ENCODE assay signal across 1 cellular context in genomic region chr17:42632949-42633444, GRCh38.
TF ChIP-seq lines count a peak whose summit lies in the region.

No MANE protein-coding gene starts in this region.

TF ChIP-seq in K562, 482 proteins besides CTCF, POLR2A, EP300 and RAD21 (continued from another document and continues in another):
- TF ChIP-seq, protein P1, sequence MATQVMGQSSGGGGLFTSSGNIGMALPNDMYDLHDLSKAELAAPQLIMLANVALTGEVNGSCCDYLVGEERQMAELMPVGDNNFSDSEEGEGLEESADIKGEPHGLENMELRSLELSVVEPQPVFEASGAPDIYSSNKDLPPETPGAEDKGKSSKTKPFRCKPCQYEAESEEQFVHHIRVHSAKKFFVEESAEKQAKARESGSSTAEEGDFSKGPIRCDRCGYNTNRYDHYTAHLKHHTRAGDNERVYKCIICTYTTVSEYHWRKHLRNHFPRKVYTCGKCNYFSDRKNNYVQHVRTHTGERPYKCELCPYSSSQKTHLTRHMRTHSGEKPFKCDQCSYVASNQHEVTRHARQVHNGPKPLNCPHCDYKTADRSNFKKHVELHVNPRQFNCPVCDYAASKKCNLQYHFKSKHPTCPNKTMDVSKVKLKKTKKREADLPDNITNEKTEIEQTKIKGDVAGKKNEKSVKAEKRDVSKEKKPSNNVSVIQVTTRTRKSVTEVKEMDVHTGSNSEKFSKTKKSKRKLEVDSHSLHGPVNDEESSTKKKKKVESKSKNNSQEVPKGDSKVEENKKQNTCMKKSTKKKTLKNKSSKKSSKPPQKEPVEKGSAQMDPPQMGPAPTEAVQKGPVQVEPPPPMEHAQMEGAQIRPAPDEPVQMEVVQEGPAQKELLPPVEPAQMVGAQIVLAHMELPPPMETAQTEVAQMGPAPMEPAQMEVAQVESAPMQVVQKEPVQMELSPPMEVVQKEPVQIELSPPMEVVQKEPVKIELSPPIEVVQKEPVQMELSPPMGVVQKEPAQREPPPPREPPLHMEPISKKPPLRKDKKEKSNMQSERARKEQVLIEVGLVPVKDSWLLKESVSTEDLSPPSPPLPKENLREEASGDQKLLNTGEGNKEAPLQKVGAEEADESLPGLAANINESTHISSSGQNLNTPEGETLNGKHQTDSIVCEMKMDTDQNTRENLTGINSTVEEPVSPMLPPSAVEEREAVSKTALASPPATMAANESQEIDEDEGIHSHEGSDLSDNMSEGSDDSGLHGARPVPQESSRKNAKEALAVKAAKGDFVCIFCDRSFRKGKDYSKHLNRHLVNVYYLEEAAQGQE (CRISPR knock-in tag; IDR thresholded peaks at IDR 0.05; ENCODE audit: low read depth), result no peak
- TF ChIP-seq SMARCC2 (IDR thresholded peaks at IDR 0.05; ENCODE audit: low read depth), result no peak
- TF ChIP-seq RCOR1 (IDR thresholded peaks at IDR 0.05; ENCODE audit: borderline replicate concordance in 1 of 2, low read depth in 2 of 2, low read length in 2 of 2), result peak; percentile 85 to 98; a peak in 3 of 4 replicates
- peak; percentile 70; the same call in 1 of the 2 replicates for TF ChIP-seq ZNF766 (CRISPR knock-in tag; conservative IDR thresholded peaks at IDR 0.05)
- TF ChIP-seq, protein P2, sequence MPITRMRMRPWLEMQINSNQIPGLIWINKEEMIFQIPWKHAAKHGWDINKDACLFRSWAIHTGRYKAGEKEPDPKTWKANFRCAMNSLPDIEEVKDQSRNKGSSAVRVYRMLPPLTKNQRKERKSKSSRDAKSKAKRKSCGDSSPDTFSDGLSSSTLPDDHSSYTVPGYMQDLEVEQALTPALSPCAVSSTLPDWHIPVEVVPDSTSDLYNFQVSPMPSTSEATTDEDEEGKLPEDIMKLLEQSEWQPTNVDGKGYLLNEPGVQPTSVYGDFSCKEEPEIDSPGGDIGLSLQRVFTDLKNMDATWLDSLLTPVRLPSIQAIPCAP (CRISPR knock-in tag; IDR thresholded peaks at IDR 0.05; ENCODE audit: borderline replicate concordance), result no peak
- no peak for TF ChIP-seq PATZ1 (CRISPR knock-in tag; IDR thresholded peaks at IDR 0.05; ENCODE audit: borderline replicate concordance)
- TF ChIP-seq MCM2 (IDR thresholded peaks at IDR 0.05; ENCODE audit: low read depth), result no peak
- no peak for TF ChIP-seq RBM34 (IDR thresholded peaks at IDR 0.05; ENCODE audit: borderline replicate concordance, insufficient read depth, low read length)
- TF ChIP-seq, protein P3, sequence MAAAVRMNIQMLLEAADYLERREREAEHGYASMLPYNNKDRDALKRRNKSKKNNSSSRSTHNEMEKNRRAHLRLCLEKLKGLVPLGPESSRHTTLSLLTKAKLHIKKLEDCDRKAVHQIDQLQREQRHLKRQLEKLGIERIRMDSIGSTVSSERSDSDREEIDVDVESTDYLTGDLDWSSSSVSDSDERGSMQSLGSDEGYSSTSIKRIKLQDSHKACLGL (CRISPR knock-in tag; IDR thresholded peaks at IDR 0.05; ENCODE audit: borderline replicate concordance, poor library complexity, severe bottlenecking), result no peak
- no peak for TF ChIP-seq ETV6 (IDR thresholded peaks at IDR 0.05; ENCODE audit: borderline replicate concordance in 1 of 2, low read depth in 2 of 2, low read length in 1 of 2)
- TF ChIP-seq ETV6 (CRISPR knock-in tag; IDR thresholded peaks at IDR 0.05; ENCODE audit: borderline replicate concordance), result no peak
- TF ChIP-seq E2F1 (CRISPR knock-in tag; IDR thresholded peaks at IDR 0.05), result no peak
- peak; percentile 31; the same call in 1 of the 2 replicates for TF ChIP-seq RAD51 (IDR thresholded peaks at IDR 0.05; ENCODE audit: borderline replicate concordance, low read depth)
- TF ChIP-seq, protein P4, sequence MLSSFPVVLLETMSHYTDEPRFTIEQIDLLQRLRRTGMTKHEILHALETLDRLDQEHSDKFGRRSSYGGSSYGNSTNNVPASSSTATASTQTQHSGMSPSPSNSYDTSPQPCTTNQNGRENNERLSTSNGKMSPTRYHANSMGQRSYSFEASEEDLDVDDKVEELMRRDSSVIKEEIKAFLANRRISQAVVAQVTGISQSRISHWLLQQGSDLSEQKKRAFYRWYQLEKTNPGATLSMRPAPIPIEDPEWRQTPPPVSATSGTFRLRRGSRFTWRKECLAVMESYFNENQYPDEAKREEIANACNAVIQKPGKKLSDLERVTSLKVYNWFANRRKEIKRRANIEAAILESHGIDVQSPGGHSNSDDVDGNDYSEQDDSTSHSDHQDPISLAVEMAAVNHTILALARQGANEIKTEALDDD (IDR thresholded peaks at IDR 0.05), result peak; percentile 97
- TF ChIP-seq NEUROD1 (IDR thresholded peaks at IDR 0.05; ENCODE audit: borderline replicate concordance, low read depth, low read length, partially characterized antibody), result peak; percentile 50
- TF ChIP-seq ZNF165 (CRISPR knock-in tag; IDR thresholded peaks at IDR 0.05; ENCODE audit: borderline replicate concordance), result no peak
- 0 out of 2 replicates have a peak, but pooled peaks have one; percentile 56 for TF ChIP-seq MEF2A (IDR thresholded peaks at IDR 0.05; ENCODE audit: control insufficient read depth, low read depth, low read length)
- TF ChIP-seq MAZ (CRISPR knock-in tag; conservative IDR thresholded peaks at IDR 0.05 in 1 of 2, IDR thresholded peaks at IDR 0.05 in 1 of 2), result no peak
- no peak for TF ChIP-seq FIP1L1 (IDR thresholded peaks at IDR 0.05; ENCODE audit: low read depth, low read length, poor library complexity, severe bottlenecking)
- TF ChIP-seq CBX5 (IDR thresholded peaks at IDR 0.05; ENCODE audit: borderline replicate concordance, low read depth), result no peak
- no peak for TF ChIP-seq ZNF79 (CRISPR knock-in tag; IDR thresholded peaks at IDR 0.05; ENCODE audit: low read depth)
- no peak for TF ChIP-seq SNIP1 (IDR thresholded peaks at IDR 0.05; ENCODE audit: low read depth)
- TF ChIP-seq HDAC6 (IDR thresholded peaks at IDR 0.05; ENCODE audit: low read depth, low read length), result no peak
- no peak for TF ChIP-seq PCBP1 (IDR thresholded peaks at IDR 0.05; ENCODE audit: low read depth, low read length, poor library complexity, severe bottlenecking)
- peak; percentile 96 for TF ChIP-seq HDAC2 (IDR thresholded peaks at IDR 0.05)
- TF ChIP-seq ZNF639 (CRISPR knock-in tag; conservative IDR thresholded peaks at IDR 0.05 in 1 of 2, IDR thresholded peaks at IDR 0.05 in 1 of 2), result no peak
- peak; percentile 83; the same call in 1 of the 2 replicates for TF ChIP-seq LEF1 (IDR thresholded peaks at IDR 0.05)
- TF ChIP-seq NONO (IDR thresholded peaks at IDR 0.05; ENCODE audit: low read depth in 2 of 2, low read length in 1 of 2), result no peak
- TF ChIP-seq CTBP1 (IDR thresholded peaks at IDR 0.05; ENCODE audit: borderline replicate concordance), result peak; percentile 72; the same call in 1 of the 2 replicates
- no peak for TF ChIP-seq ZNF354B (CRISPR knock-in tag; IDR thresholded peaks at IDR 0.05)
- TF ChIP-seq ZNF75A (CRISPR knock-in tag; IDR thresholded peaks at IDR 0.05), result no peak
- TF ChIP-seq NCOA1 (IDR thresholded peaks at IDR 0.05; ENCODE audit: low read depth), result peak; percentile 63; the same call in 1 of the 2 replicates
- TF ChIP-seq CHD1 (IDR thresholded peaks at IDR 0.05; ENCODE audit: low read length), result no peak
- no peak for TF ChIP-seq ESRRB (CRISPR knock-in tag; IDR thresholded peaks at IDR 0.05; ENCODE audit: borderline replicate concordance)
- TF ChIP-seq ZNF133 (CRISPR knock-in tag; IDR thresholded peaks at IDR 0.05), result no peak
- peak; percentile 39; the same call in 1 of the 2 replicates for TF ChIP-seq EGR1 (conservative IDR thresholded peaks at IDR 0.05)
- TF ChIP-seq, protein P5, sequence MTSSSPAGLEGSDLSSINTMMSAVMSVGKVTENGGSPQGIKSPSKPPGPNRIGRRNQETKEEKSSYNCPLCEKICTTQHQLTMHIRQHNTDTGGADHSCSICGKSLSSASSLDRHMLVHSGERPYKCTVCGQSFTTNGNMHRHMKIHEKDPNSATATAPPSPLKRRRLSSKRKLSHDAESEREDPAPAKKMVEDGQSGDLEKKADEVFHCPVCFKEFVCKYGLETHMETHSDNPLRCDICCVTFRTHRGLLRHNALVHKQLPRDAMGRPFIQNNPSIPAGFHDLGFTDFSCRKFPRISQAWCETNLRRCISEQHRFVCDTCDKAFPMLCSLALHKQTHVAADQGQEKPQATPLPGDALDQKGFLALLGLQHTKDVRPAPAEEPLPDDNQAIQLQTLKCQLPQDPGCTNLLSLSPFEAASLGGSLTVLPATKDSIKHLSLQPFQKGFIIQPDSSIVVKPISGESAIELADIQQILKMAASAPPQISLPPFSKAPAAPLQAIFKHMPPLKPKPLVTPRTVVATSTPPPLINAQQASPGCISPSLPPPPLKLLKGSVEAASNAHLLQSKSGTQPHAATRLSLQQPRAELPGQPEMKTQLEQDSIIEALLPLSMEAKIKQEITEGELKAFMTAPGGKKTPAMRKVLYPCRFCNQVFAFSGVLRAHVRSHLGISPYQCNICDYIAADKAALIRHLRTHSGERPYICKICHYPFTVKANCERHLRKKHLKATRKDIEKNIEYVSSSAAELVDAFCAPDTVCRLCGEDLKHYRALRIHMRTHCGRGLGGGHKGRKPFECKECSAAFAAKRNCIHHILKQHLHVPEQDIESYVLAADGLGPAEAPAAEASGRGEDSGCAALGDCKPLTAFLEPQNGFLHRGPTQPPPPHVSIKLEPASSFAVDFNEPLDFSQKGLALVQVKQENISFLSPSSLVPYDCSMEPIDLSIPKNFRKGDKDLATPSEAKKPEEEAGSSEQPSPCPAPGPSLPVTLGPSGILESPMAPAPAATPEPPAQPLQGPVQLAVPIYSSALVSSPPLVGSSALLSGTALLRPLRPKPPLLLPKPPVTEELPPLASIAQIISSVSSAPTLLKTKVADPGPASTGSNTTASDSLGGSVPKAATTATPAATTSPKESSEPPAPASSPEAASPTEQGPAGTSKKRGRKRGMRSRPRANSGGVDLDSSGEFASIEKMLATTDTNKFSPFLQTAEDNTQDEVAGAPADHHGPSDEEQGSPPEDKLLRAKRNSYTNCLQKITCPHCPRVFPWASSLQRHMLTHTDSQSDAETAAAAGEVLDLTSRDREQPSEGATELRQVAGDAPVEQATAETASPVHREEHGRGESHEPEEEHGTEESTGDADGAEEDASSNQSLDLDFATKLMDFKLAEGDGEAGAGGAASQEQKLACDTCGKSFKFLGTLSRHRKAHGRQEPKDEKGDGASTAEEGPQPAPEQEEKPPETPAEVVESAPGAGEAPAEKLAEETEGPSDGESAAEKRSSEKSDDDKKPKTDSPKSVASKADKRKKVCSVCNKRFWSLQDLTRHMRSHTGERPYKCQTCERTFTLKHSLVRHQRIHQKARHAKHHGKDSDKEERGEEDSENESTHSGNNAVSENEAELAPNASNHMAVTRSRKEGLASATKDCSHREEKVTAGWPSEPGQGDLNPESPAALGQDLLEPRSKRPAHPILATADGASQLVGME (CRISPR knock-in tag; IDR thresholded peaks at IDR 0.05), result no peak
- TF ChIP-seq ZNF584 (CRISPR knock-in tag; IDR thresholded peaks at IDR 0.05; ENCODE audit: low read depth), result no peak
- TF ChIP-seq ZNF24 (IDR thresholded peaks at IDR 0.05), result no peak
- no peak for TF ChIP-seq HEY1 (CRISPR knock-in tag; IDR thresholded peaks at IDR 0.05; ENCODE audit: borderline replicate concordance)
- no peak for TF ChIP-seq IRF2 (CRISPR knock-in tag; IDR thresholded peaks at IDR 0.05)
- TF ChIP-seq CBFB (CRISPR knock-in tag; IDR thresholded peaks at IDR 0.05), result no peak
- TF ChIP-seq, protein P6, sequence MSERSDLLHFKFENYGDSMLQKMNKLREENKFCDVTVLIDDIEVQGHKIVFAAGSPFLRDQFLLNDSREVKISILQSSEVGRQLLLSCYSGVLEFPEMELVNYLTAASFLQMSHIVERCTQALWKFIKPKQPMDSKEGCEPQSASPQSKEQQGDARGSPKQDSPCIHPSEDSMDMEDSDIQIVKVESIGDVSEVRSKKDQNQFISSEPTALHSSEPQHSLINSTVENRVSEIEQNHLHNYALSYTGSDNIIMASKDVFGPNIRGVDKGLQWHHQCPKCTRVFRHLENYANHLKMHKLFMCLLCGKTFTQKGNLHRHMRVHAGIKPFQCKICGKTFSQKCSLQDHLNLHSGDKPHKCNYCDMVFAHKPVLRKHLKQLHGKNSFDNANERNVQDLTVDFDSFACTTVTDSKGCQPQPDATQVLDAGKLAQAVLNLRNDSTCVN (CRISPR knock-in tag; IDR thresholded peaks at IDR 0.05), result no peak
- TF ChIP-seq ZNF551 (CRISPR knock-in tag; IDR thresholded peaks at IDR 0.05), result no peak
- peak; percentile 73 for TF ChIP-seq NFIC (IDR thresholded peaks at IDR 0.05)
- TF ChIP-seq BHLHE40 (IDR thresholded peaks at IDR 0.05; ENCODE audit: low read length), result 0 out of 2 replicates have a peak, but pooled peaks have one; percentile 45
- TF ChIP-seq ZZZ3 (IDR thresholded peaks at IDR 0.05), result no peak
- peak; percentile 61; the same call in 1 of the 2 replicates for TF ChIP-seq TOE1 (IDR thresholded peaks at IDR 0.05; ENCODE audit: borderline replicate concordance)
- no peak for TF ChIP-seq TOE1 (CRISPR knock-in tag; IDR thresholded peaks at IDR 0.05; ENCODE audit: borderline replicate concordance, low read depth)
- no peak for TF ChIP-seq GABPB1 (CRISPR knock-in tag; IDR thresholded peaks at IDR 0.05)
- peak; percentile 45; the same call in 1 of the 2 replicates for TF ChIP-seq TARDBP (IDR thresholded peaks at IDR 0.05)
- TF ChIP-seq TBP (optimal IDR thresholded peaks at IDR 0.05; ENCODE audit: low read depth, low read length), result peak; percentile 24
